In the genomic region with DNA sequence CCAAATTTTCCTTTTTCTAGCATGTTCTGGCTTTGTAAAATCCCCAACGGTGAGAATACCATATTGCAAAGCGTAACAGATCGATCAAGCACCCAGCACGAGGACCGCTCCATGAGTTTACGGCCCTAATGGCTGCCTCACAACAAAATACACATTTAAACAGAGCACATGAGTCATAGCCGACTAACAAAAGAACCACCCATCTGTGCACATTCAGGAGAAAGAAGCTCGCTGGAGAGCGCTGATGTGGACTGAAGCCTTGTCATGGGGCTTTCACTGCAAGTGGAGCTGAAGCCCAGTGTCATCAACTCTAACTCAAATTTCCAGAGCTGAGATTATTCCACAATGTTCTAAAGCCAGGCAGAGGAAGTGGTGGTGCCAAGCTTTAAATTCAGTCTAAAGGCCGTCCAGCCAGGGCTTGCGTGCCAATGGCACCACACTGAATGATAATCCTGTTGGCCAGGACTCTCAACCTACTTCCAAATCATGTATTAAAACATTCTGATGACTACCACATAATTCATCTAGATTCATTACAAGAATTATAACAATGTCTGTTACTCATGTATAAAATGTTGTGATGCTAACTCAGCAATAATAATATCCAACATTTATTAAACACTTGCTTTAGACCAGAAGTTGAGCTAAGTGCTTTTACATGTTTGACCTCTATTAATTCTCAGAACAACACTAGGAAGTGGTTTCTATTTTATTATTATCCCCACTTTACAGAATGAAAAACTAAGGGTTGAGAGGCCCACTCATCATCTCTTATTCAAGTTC, we compare ENCODE assay signal across 26 cellular contexts.
A peak's percentile ranks its signal among the peaks of the same experiment; 100 is the strongest.
DNase-seq lines count a peak whose midpoint lies in the region; ATAC-seq, FAIRE-seq and TF ChIP-seq lines count a peak whose summit lies in the region.
"Had no signal": no experiment of that assay in that cellular context is flagged by ENCODE, and none has a peak within 500 bp of the region (broad histone marks: within the 10 kb centered on the region; RNA-seq: fewer than 3 reads in every experiment).

No MANE protein-coding gene starts in this region.

- no peaks in the 10 kb centered on the region for H3K9me3 ChIP-seq in A549

- no peaks in the 10 kb centered on the region for H3F3A ChIP-seq in GM23338 (replicated peaks; ENCODE audit: low read depth)

- H3K27ac Mint-ChIP-seq in GM23338, result no peak overlapping the region
- H3K27ac Mint-ChIP-seq: activated CD4-positive, alpha-beta T cell treated with anti-CD3 and anti-CD28 coated beads, Interleukin-2, amount 10 ng/mL, durations not matched to agents 7 days and 5 days; dendritic cell treated with granulocyte-macrophage colony-stimulating factor and Interleukin-4, amounts not matched to agents 40 ng/mL and 50 ng/mL, for 4 days had no signal

- H3K4me3 ChIP-seq in A549, result no peak overlapping the region
- no peak overlapping the region for H3K4me3 ChIP-seq in GM23338
- H3K4me3 ChIP-seq in astrocyte of the cerebellum (ENCODE audit: low read depth, low read length), result no peak overlapping the region
- H3K4me3 ChIP-seq: BLaER1 treated with 17β-estradiol and CSF1 and Interleukin-3, amounts not matched to agents 10 nM and 100 nM; cardiac muscle cell; lung; right atrium auricular region had no signal

- H3K27ac ChIP-seq in A549, result no peak overlapping the region
- H3K27ac ChIP-seq in GM23338 (ENCODE audit: low read depth), result no peak overlapping the region
- H3K27ac ChIP-seq: BLaER1 treated with 17β-estradiol and CSF1 and Interleukin-3, amounts not matched to agents 10 nM and 100 nM; cardiac muscle cell; right atrium auricular region had no signal

- 51% methylated on average over 11 of the region's 11 CpGs for WGBS in A549 (ENCODE audit: missing lambda C conversion rate)

- in situ Hi-C loops in astrocyte of the cerebellum (cut with HindIII; ENCODE audit: low sequenced_read_pairs), result loop anchor here (5.0 kb wide), 1 partner anchor 36 kb away; no protein-coding TSS in a partner anchor

- TF ChIP-seq CTCF in A549 (IDR thresholded peaks at IDR 0.05) (no peak), GM23338 (conservative IDR thresholded peaks at IDR 0.05; ENCODE audit: low read depth in 2 of 2) (no peak), astrocyte of the cerebellum (IDR thresholded peaks at IDR 0.05; ENCODE audit: low read depth, low read length, missing control alignments) (no peak)

- H3K36me3 Mint-ChIP-seq in GM23338 (ENCODE audit: low read depth), result no peaks in the 10 kb centered on the region

- peak overlapping the region; percentile 95 for H2AFZ ChIP-seq in GM23338

- H3K4me2 ChIP-seq in A549, result no peak overlapping the region
- H3K4me2 ChIP-seq in GM23338, result peak overlapping the region; percentile 43; the same call in 1 of the 2 replicates
- H3K4me2 ChIP-seq: BLaER1 treated with 17β-estradiol and CSF1 and Interleukin-3, amounts not matched to agents 10 nM and 100 nM had no signal

- H3K4me1 Mint-ChIP-seq in GM23338, result peaks cover 20% of the 10 kb centered on the region
- H3K4me1 Mint-ChIP-seq: activated CD4-positive, alpha-beta T cell treated with anti-CD3 and anti-CD28 coated beads, Interleukin-2, amount 10 ng/mL, durations not matched to agents 7 days and 5 days had no signal

- no peak for ATAC-seq in A549
- no peak for ATAC-seq in GM23338
- no peak for ATAC-seq in HG03457 (IDR thresholded peaks at IDR 0.05; ENCODE audit: unreplicated experiment)
- no peak for ATAC-seq in HG03095 (IDR thresholded peaks at IDR 0.05; ENCODE audit: unreplicated experiment)
- ATAC-seq: Right ventricle myocardium inferior had no signal

- peaks cover 12% of the 10 kb centered on the region; the same call in 1 of the 2 replicates for H3K9me2 ChIP-seq in GM23338 (ENCODE audit: insufficient read depth)

- no peak for DNase-seq in A549 (ENCODE audit: low read depth in 1 of 2, low spot score in 1 of 2)
- no peak for DNase-seq in GM23338 (ENCODE audit: low spot score)
- DNase-seq in astrocyte of the cerebellum (ENCODE audit: low read depth), result peak; percentile 64
- DNase-seq in iPS-NIHi11 (ENCODE audit: low spot score), result peak; percentile 17
- no peak for DNase-seq in activated T-cell treated with anti-CD3 and anti-CD28 coated beads for 4 hours
- DNase-seq in activated T-cell treated with anti-CD3 and anti-CD28 coated beads, Interleukin-2, amount 50 U/mL, for 1 hour, result no peak
- DNase-seq: activated CD4-positive, alpha-beta T cell treated with anti-CD3 and anti-CD28 coated beads, Interleukin-2, amount 10 ng/mL, durations not matched to agents 7 days and 5 days; activated effector memory CD4-positive, alpha-beta T cell treated with Interleukin-2 at 50 U/mL for 16 hours; GF-D8; hypothalamus; Karpas-422; NCI-H1092 treated with DMSO at 0.1 percent for 48 hours; NCI-H2029 treated with DMSO at 0.1 percent for 48 hours; NCI-H524; stimulated activated CD8-positive, alpha-beta memory T cell treated with anti-CD3 and anti-CD28 coated beads, Interleukin-4, amount 100 ng/mL, for 48 hours had no signal

- TF ChIP-seq EP300 in A549 (IDR thresholded peaks at IDR 0.05), result no peak

- FAIRE-seq in A549 (lab: Jason Lieb, UNC), result no peak
- FAIRE-seq: frontal cortex, H54, TTC549 had no signal

- no peaks in the 10 kb centered on the region for H3K9me3 Mint-ChIP-seq in GM23338
- H3K9me3 Mint-ChIP-seq: activated CD4-positive, alpha-beta T cell treated with anti-CD3 and anti-CD28 coated beads, Interleukin-2, amount 10 ng/mL, durations not matched to agents 7 days and 5 days; dendritic cell treated with granulocyte-macrophage colony-stimulating factor and Interleukin-4, amounts not matched to agents 40 ng/mL and 50 ng/mL, for 4 days had no signal

- H3K4me1 ChIP-seq in A549, result no peaks in the 10 kb centered on the region
- peaks cover 14% of the 10 kb centered on the region for H3K4me1 ChIP-seq in GM23338 (ENCODE audit: insufficient read depth)
- H3K4me1 ChIP-seq: BLaER1 treated with 17β-estradiol and CSF1 and Interleukin-3, amounts not matched to agents 10 nM and 100 nM; right atrium auricular region had no signal

- POLR2A ChIA-PET in A549 (lab: Yijun Ruan, JAX), result no interaction called here

- CTCF ChIA-PET in A549 (lab: Yijun Ruan, JAX), result interaction anchor here (0.6 kb wide), 1 partner anchor 10 kb away, joined by 3 read pairs; no protein-coding TSS in a partner anchor

- no peak for TF ChIP-seq RAD21 in A549 (conservative IDR thresholded peaks at IDR 0.05 in 1 of 2, IDR thresholded peaks at IDR 0.05 in 1 of 2)

- no peaks in the 10 kb centered on the region for H3K36me3 ChIP-seq in GM23338 (ENCODE audit: insufficient read depth)
- H3K36me3 ChIP-seq: BLaER1 treated with 17β-estradiol and CSF1 and Interleukin-3, amounts not matched to agents 10 nM and 100 nM; cardiac muscle cell; right atrium auricular region had no signal

- no peak for TF ChIP-seq POLR2A in A549 (IDR thresholded peaks at IDR 0.05; ENCODE audit: low read length)

- no peaks in the 10 kb centered on the region for H3K27me3 ChIP-seq in GM23338 (ENCODE audit: insufficient read depth)
- H3K27me3 ChIP-seq: BLaER1 treated with 17β-estradiol and CSF1 and Interleukin-3, amounts not matched to agents 10 nM and 100 nM; cardiac muscle cell; right atrium auricular region had no signal

- no peaks in the 10 kb centered on the region for H3K79me2 ChIP-seq in GM23338 (replicated peaks; ENCODE audit: insufficient read depth)

- no peak overlapping the region for H3K4me3 Mint-ChIP-seq in GM23338
- H3K4me3 Mint-ChIP-seq: activated CD4-positive, alpha-beta T cell treated with anti-CD3 and anti-CD28 coated beads, Interleukin-2, amount 10 ng/mL, durations not matched to agents 7 days and 5 days; dendritic cell treated with granulocyte-macrophage colony-stimulating factor and Interleukin-4, amounts not matched to agents 40 ng/mL and 50 ng/mL, for 4 days had no signal

- H3K27me3 Mint-ChIP-seq in GM23338 (ENCODE audit: insufficient read depth, low read depth, poor library complexity), result peaks cover 2% of the 10 kb centered on the region
- H3K27me3 Mint-ChIP-seq: dendritic cell treated with granulocyte-macrophage colony-stimulating factor and Interleukin-4, amounts not matched to agents 40 ng/mL and 50 ng/mL, for 4 days had no signal

- no peaks in the 10 kb centered on the region for H4K20me1 ChIP-seq in GM23338 (replicated peaks; ENCODE audit: insufficient read depth)
- H4K20me1 ChIP-seq: BLaER1 treated with 17β-estradiol and CSF1 and Interleukin-3, amounts not matched to agents 10 nM and 100 nM had no signal

TF ChIP-seq in A549, 52 proteins besides CTCF, POLR2A, EP300 and RAD21:
- peak; percentile 80 for TF ChIP-seq MAFK (IDR thresholded peaks at IDR 0.05; ENCODE audit: partially characterized antibody)
- TF ChIP-seq, protein P1, sequence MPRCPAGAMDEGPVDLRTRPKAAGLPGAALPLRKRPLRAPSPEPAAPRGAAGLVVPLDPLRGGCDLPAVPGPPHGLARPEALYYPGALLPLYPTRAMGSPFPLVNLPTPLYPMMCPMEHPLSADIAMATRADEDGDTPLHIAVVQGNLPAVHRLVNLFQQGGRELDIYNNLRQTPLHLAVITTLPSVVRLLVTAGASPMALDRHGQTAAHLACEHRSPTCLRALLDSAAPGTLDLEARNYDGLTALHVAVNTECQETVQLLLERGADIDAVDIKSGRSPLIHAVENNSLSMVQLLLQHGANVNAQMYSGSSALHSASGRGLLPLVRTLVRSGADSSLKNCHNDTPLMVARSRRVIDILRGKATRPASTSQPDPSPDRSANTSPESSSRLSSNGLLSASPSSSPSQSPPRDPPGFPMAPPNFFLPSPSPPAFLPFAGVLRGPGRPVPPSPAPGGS (IDR thresholded peaks at IDR 0.05), result no peak

TF ChIP-seq in GM23338, 12 proteins besides CTCF, POLR2A, EP300 and RAD21:
- TF ChIP-seq STAT1 (IDR thresholded peaks at IDR 0.05; ENCODE audit: unreplicated experiment), result no peak
- TF ChIP-seq JUNB (IDR thresholded peaks at IDR 0.05; ENCODE audit: unreplicated experiment), result no peak
- TF ChIP-seq EZH2 (IDR thresholded peaks at IDR 0.05; ENCODE audit: low read depth, unreplicated experiment), result no peak

Comparison
In these comparisons a context has a peak if more than half of its experiments do, and no peak if none do; other contexts are left out.
1. DNase-seq: peak in astrocyte of the cerebellum (single experiment) and iPS-NIHi11 (single experiment); none in A549 (0 of 2), GM23338 (single experiment), activated T-cell treated with anti-CD3 and anti-CD28 coated beads for 4 hours (single experiment) and activated T-cell treated with anti-CD3 and anti-CD28 coated beads, Interleukin-2, amount 50 U/mL, for 1 hour (single experiment).